In the genomic region with DNA sequence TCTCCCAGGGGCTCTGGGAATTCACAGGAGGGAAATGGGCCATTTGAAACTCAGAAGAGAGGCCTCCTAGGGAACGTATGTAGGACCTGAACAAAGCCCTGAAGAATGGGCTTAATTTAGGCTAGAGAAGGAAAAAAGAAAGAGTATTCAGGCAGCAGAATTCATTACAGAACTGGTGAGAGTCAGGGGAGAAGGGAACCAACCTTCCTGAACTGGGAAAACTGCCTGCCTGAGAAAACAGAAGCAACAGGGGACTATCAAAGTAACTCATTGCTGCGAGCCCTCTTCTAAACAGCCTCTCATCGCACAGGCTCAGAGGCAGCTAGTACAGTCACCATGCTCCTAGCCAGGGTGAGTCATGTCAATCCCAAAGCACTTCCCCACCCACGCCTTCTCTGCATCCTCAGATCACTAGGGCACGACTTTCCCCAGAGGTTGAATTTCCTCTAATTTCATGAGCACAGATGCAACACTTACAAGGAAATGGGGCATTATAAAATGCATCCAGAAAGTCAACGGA, we compare ENCODE assay signal across 8 cellular contexts.
DNase-seq lines count a peak whose midpoint lies in the region; ATAC-seq and TF ChIP-seq lines count a peak whose summit lies in the region.

No MANE protein-coding gene starts in this region.

- no peak overlapping the region for H3K4me3 ChIP-seq in HAP-1

- no peaks in the 10 kb centered on the region for H3K27me3 ChIP-seq in HAP-1 (ENCODE audit: low read depth)

- H3K36me3 Mint-ChIP-seq in activated naive CD4-positive, alpha-beta T cell treated with anti-CD3 and anti-CD28 coated beads, Interleukin-2, amount 10 ng/mL, durations not matched to agents 7 days and 5 days: no peaks in the 10 kb centered on the region

- in situ Hi-C loops in SK-MEL-5 (cut with HindIII; ENCODE audit: low pct_unique_long_range_greater_than_20kb, low sequenced_read_pairs) (no loop called here), HAP-1 (cut with MboI; ENCODE audit: low sequenced_read_pairs) (no loop called here)

- H3K4me3 Mint-ChIP-seq in activated naive CD4-positive, alpha-beta T cell treated with anti-CD3 and anti-CD28 coated beads, Interleukin-2, amount 10 ng/mL, durations not matched to agents 7 days and 5 days: no peak overlapping the region

- no peaks in the 10 kb centered on the region for H3K9me3 Mint-ChIP-seq in activated naive CD4-positive, alpha-beta T cell treated with anti-CD3 and anti-CD28 coated beads, Interleukin-2, amount 10 ng/mL, durations not matched to agents 7 days and 5 days

- CTCF ChIA-PET in activated naive CD4-positive, alpha-beta T cell treated with anti-CD3 and anti-CD28 coated beads, Interleukin-2, amount 10 ng/mL, durations not matched to agents 7 days and 5 days (lab: Charles Lee): no interaction called here

- no peak for TF ChIP-seq CTCF in omental fat pad (IDR thresholded peaks at IDR 0.05)

- peak; percentile 50 for ATAC-seq in HG03103 (IDR thresholded peaks at IDR 0.05; ENCODE audit: low read depth, unreplicated experiment)
- peak; percentile 92 for ATAC-seq in omental fat pad (ENCODE audit: low FRiP score)

- no peaks in the 10 kb centered on the region for H3K9me3 ChIP-seq in HAP-1

- peaks cover 6% of the 10 kb centered on the region for H3K4me1 Mint-ChIP-seq in activated naive CD4-positive, alpha-beta T cell treated with anti-CD3 and anti-CD28 coated beads, Interleukin-2, amount 10 ng/mL, durations not matched to agents 7 days and 5 days

- H3K27me3 Mint-ChIP-seq in activated naive CD4-positive, alpha-beta T cell treated with anti-CD3 and anti-CD28 coated beads, Interleukin-2, amount 10 ng/mL, durations not matched to agents 7 days and 5 days: peaks cover 3% of the 10 kb centered on the region

- no peaks in the 10 kb centered on the region for H3K36me3 ChIP-seq in HAP-1 (replicated peaks)

- H3K4me1 ChIP-seq in HAP-1: no peaks in the 10 kb centered on the region

- no peak overlapping the region for H3K27ac Mint-ChIP-seq in activated naive CD4-positive, alpha-beta T cell treated with anti-CD3 and anti-CD28 coated beads, Interleukin-2, amount 10 ng/mL, durations not matched to agents 7 days and 5 days

- peak; percentile 23 for DNase-seq in activated naive CD4-positive, alpha-beta T cell treated with anti-CD3 and anti-CD28 coated beads, Interleukin-2, amount 10 ng/mL, durations not matched to agents 7 days and 5 days
- DNase-seq in activated naive CD4-positive, alpha-beta T cell treated with anti-CD3 and anti-CD28 coated beads, Interleukin-2, amount 50 U/mL, for 16 hours: no peak
- DNase-seq in SK-MEL-5 (ENCODE audit: low read depth, low spot score): peak; percentile 59
- DNase-seq in fibroblast of gingiva (ENCODE audit: low read depth): peak; percentile 86
- DNase-seq in omental fat pad (ENCODE audit: low spot score): peak; percentile 32
- no peak for DNase-seq in GDM1 (lab: John Stamatoyannopoulos, UW)
- DNase-seq in HAP-1 (ENCODE audit: low spot score in 2 of 2): no peak

Comparison
In these comparisons a context has a peak if more than half of its experiments do, and no peak if none do; other contexts are left out.
1. DNase-seq: peak in activated naive CD4-positive, alpha-beta T cell treated with anti-CD3 and anti-CD28 coated beads, Interleukin-2, amount 10 ng/mL, durations not matched to agents 7 days and 5 days (single experiment), SK-MEL-5 (single experiment), fibroblast of gingiva (single experiment) and omental fat pad (single experiment); none in activated naive CD4-positive, alpha-beta T cell treated with anti-CD3 and anti-CD28 coated beads, Interleukin-2, amount 50 U/mL, for 16 hours (single experiment), GDM1 (single experiment) and HAP-1 (0 of 2).